Comparison of ENCODE assay signal across 27 cellular contexts in genomic region chr2:10071595-10071994, GRCh38. TPM values are rescaled to one million over a fixed set of nuclear protein-coding genes. Genes with fewer than 3 reads are reported as not detected.
"Had no signal": no experiment of that assay in that cellular context is flagged by ENCODE, and none has a peak within 500 bp of the region (broad histone marks: within the 10 kb centered on the region; RNA-seq: fewer than 3 reads in every experiment).

No MANE protein-coding gene starts in this region.

- H3K36me3 ChIP-seq: esophagus squamous epithelium, heart right ventricle, left ventricle myocardium inferior, prostate gland, thoracic aorta, vagina had no signal

- H3K27ac Mint-ChIP-seq: dendritic cell treated with granulocyte-macrophage colony-stimulating factor and Interleukin-4, amounts not matched to agents 40 ng/mL and 50 ng/mL, for 4 days; natural killer cell; stimulated activated effector memory CD8-positive, alpha-beta T cell treated with anti-CD3 and anti-CD28 coated beads, Interleukin-12 subunit alpha, Interleukin-12 subunit beta, amount 100 ng/mL, for 72 hours; stimulated activated naive CD8-positive, alpha-beta T cell treated with anti-CD3 and anti-CD28 coated beads, Interleukin-15, Interleukin-2, amounts not matched to agents 100 ng/mL and 50 ng/mL, for 24 hours; T-helper 2 cell treated with Interferon-gamma antibody and Interleukin-4, amounts not matched to agents 5 μg/mL and 100 μg/mL, for 36 hours; type B pancreatic cell had no signal

- H3K9me3 ChIP-seq: esophagus squamous epithelium, prostate gland, thoracic aorta, vagina had no signal

- H3K27me3 ChIP-seq: vagina had no signal

- DNase-seq: activated CD4-positive, alpha-beta T cell treated with anti-CD3 and anti-CD28 coated beads for 4 hours; activated CD4-positive, alpha-beta T cell treated with anti-CD3 and anti-CD28 coated beads, Interleukin-2, amount 50 U/mL, for 48 hours; activated CD8-positive, alpha-beta memory T cell treated with anti-CD3 and anti-CD28 coated beads for 24 hours; activated gamma-delta T cell; activated naive CD4-positive, alpha-beta T cell treated with anti-CD3 and anti-CD28 coated beads, Interleukin-2, amount 50 U/mL, for 16 hours; amniotic stem cell; caudate nucleus; esophagus squamous epithelium; foreskin melanocyte; heart right ventricle; left ventricle myocardium inferior; mesendoderm; natural killer cell; retina; stimulated activated CD4-positive, alpha-beta T cell treated with anti-CD3 and anti-CD28 coated beads, Interleukin-4, amount 100 ng/mL, for 24 hours; T-helper 1 cell had no signal

- ATAC-seq: heart right ventricle; sciatic nerve; stimulated activated effector memory CD8-positive, alpha-beta T cell treated with anti-CD3 and anti-CD28 coated beads, Interleukin-12 subunit alpha, Interleukin-12 subunit beta, amount 100 ng/mL, for 72 hours had no signal

- H3K36me3 Mint-ChIP-seq: natural killer cell; stimulated activated effector memory CD8-positive, alpha-beta T cell treated with anti-CD3 and anti-CD28 coated beads, Interleukin-12 subunit alpha, Interleukin-12 subunit beta, amount 100 ng/mL, for 72 hours; type B pancreatic cell had no signal

- H3K27ac ChIP-seq: esophagus squamous epithelium, heart right ventricle, left ventricle myocardium inferior, prostate gland, skin epidermis, thoracic aorta, vagina had no signal

- H3K4me3 ChIP-seq: esophagus squamous epithelium, heart right ventricle, left ventricle myocardium inferior, lung, prostate gland, skin epidermis, thoracic aorta, vagina had no signal

- H3K4me1 ChIP-seq: prostate gland, vagina had no signal

- H3K4me3 Mint-ChIP-seq: dendritic cell treated with granulocyte-macrophage colony-stimulating factor and Interleukin-4, amounts not matched to agents 40 ng/mL and 50 ng/mL, for 4 days; natural killer cell; stimulated activated effector memory CD8-positive, alpha-beta T cell treated with anti-CD3 and anti-CD28 coated beads, Interleukin-12 subunit alpha, Interleukin-12 subunit beta, amount 100 ng/mL, for 72 hours; stimulated activated naive CD8-positive, alpha-beta T cell treated with anti-CD3 and anti-CD28 coated beads, Interleukin-15, Interleukin-2, amounts not matched to agents 100 ng/mL and 50 ng/mL, for 24 hours; T-helper 2 cell treated with Interferon-gamma antibody and Interleukin-4, amounts not matched to agents 5 μg/mL and 100 μg/mL, for 36 hours; type B pancreatic cell had no signal

- H3K9me3 Mint-ChIP-seq: dendritic cell treated with granulocyte-macrophage colony-stimulating factor and Interleukin-4, amounts not matched to agents 40 ng/mL and 50 ng/mL, for 4 days; natural killer cell had no signal

RNA-seq across cellular contexts. Expression of gene CYS1, which starts 8.6 kb away (rescaled TPM):
- total RNA-seq: natural killer cell had no signal
